In genomic region chr4:87077834-87078585, GRCh38 we compare ENCODE assay signal across 16 cellular contexts.
DNase-seq lines count a peak whose midpoint lies in the region; ATAC-seq, FAIRE-seq and TF ChIP-seq lines count a peak whose summit lies in the region.
"Had no signal": no experiment of that assay in that cellular context is flagged by ENCODE, and none has a peak within 500 bp of the region (broad histone marks: within the 10 kb centered on the region; RNA-seq: fewer than 3 reads in every experiment).

No MANE protein-coding gene starts in this region.

- H3K27ac ChIP-seq in K562 (ENCODE audit: extremely low read depth, low read depth, low read length) (no peak overlapping the region), left ventricle myocardium inferior (replicated peaks) (peak overlapping the region; percentile 83), gastrocnemius medialis (peak overlapping the region; percentile 80 to 91 (median 84))

- intact Hi-C loops in K562 (cut with micrococcal nuclease) (no loop called here), left ventricle myocardium inferior (cut with micrococcal nuclease) (no loop called here), gastrocnemius medialis (cut with DNase I; ENCODE audit: low total_unique reads) (no loop called here)

- ATAC-seq in K562 (no peak), gastrocnemius medialis (peak; percentile 6 to 12), HG02642 (IDR thresholded peaks at IDR 0.05; ENCODE audit: poor library complexity, unreplicated experiment) (no peak)
- ATAC-seq: naive thymus-derived CD4-positive, alpha-beta T cell; stimulated activated naive CD8-positive, alpha-beta T cell treated with anti-CD3 and anti-CD28 coated beads, Interleukin-15, Interleukin-2, amounts not matched to agents 100 U/mL and 50 U/mL, for 24 hours had no signal

- H3K4me3 ChIP-seq in K562 = no peak overlapping the region
- H3K4me3 ChIP-seq in left ventricle myocardium inferior = peak overlapping the region; percentile 9
- H3K4me3 ChIP-seq in gastrocnemius medialis = peak overlapping the region; percentile 3 to 31 (median 24)

- H4K20me1 ChIP-seq in K562 (replicated peaks; ENCODE audit: control insufficient read depth, insufficient read depth, low read length) = 0 out of 2 replicates have a peak, but pooled peaks cover 12% of the 10 kb centered on the region

- 82% methylated on average over 4 of the region's 4 CpGs for WGBS in K562 (ENCODE audit: insufficient coverage, low coverage, missing lambda C conversion rate)

- H3K9me3 ChIP-seq in K562 (replicated peaks; ENCODE audit: control insufficient read depth, insufficient read depth, low read depth, low read length) (no peaks in the 10 kb centered on the region), left ventricle myocardium inferior (replicated peaks) (no peaks in the 10 kb centered on the region), gastrocnemius medialis (no peaks in the 10 kb centered on the region)

- DNase-seq in D721Med (ENCODE audit: insufficient read length, low spot score) (no peak), K562 (ENCODE audit: extremely low read depth in 1 of 4, low spot score in 3 of 4) (no peak), left ventricle myocardium inferior (no peak), gastrocnemius medialis (no peak), GOT3 (lab: John Stamatoyannopoulos, UW) (no peak), A172 (ENCODE audit: low spot score) (no peak), NCI-H226 (no peak)
- DNase-seq: activated CD4-positive, alpha-beta T cell treated with anti-CD3 and anti-CD28 coated beads for 1 hour; Karpas-422; naive thymus-derived CD4-positive, alpha-beta T cell; NCI-H2107; SHP77; stimulated activated naive CD8-positive, alpha-beta T cell treated with anti-CD3 and anti-CD28 coated beads, Interleukin-15, Interleukin-2, amounts not matched to agents 100 U/mL and 50 U/mL, for 24 hours had no signal

- peaks cover 0 to 17% of the 10 kb centered on the region in 2 experiments; a peak in 2 of 5 replicates for H3K4me1 ChIP-seq in K562 (replicated peaks in 1 of 2; ENCODE audit: control insufficient read depth in 2 of 2, insufficient read depth in 2 of 2, low read length in 2 of 2)
- peaks cover 100% of the 10 kb centered on the region for H3K4me1 ChIP-seq in left ventricle myocardium inferior
- H3K4me1 ChIP-seq in gastrocnemius medialis = peaks cover 94 to 99% of the 10 kb centered on the region in 2 donors

- in situ Hi-C loops in K562 (cut with MboI) (no loop called here), gastrocnemius medialis (cut with MboI; ENCODE audit: low sequenced_read_pairs in 4 of 4) (no loop called here)

- no TSS peak for BruUV-seq in K562 (replicated peaks; lab: Mats Ljungman, UMichigan)

- TF ChIP-seq CTCF in D721Med (IDR thresholded peaks at IDR 0.05; ENCODE audit: insufficient read depth, missing control alignments) (no peak), K562 (IDR thresholded peaks at IDR 0.05 in 2 of 3, conservative IDR thresholded peaks at IDR 0.05 in 1 of 3; ENCODE audit: insufficient read depth in 2 of 3, low read depth in 1 of 3, low read length in 3 of 3) (no peak), left ventricle myocardium inferior (IDR thresholded peaks at IDR 0.05; ENCODE audit: borderline replicate concordance) (no peak), gastrocnemius medialis (IDR thresholded peaks at IDR 0.05 in 4 of 5, conservative IDR thresholded peaks at IDR 0.05 in 1 of 5) (no peak)

- FAIRE-seq in D721Med (lab: Jason Lieb, UNC) (peak; percentile 93), K562 (lab: Jason Lieb, UNC) (no peak)
- FAIRE-seq: colon, H1 had no signal

- TF ChIP-seq POLR2A in K562 (conservative IDR thresholded peaks at IDR 0.05) (no peak), gastrocnemius medialis (IDR thresholded peaks at IDR 0.05) (no peak)

- H3K79me2 ChIP-seq in K562 (ENCODE audit: control insufficient read depth, insufficient read depth, low read length) = peaks cover 83% of the 10 kb centered on the region

- H3K9me1 ChIP-seq in K562 (ENCODE audit: control insufficient read depth, insufficient read depth, low read length) = no peaks in the 10 kb centered on the region

- POLR2A ChIA-PET in K562 (lab: Yijun Ruan, JAX) = interaction anchor here (1.1 to 1.4 kb wide), 3 partner anchors 14 to 143 kb away, joined by 4 to 6 read pairs (median 4); partner anchors contain the start of gene AFF1

- CTCF ChIA-PET in K562 (lab: Yijun Ruan, JAX; ENCODE audit: low intra/inter-chr PET ratio) = no interaction called here

- no peak overlapping the region for H3K4me2 ChIP-seq in K562 (ENCODE audit: insufficient read depth, low read length)

- H3K36me3 ChIP-seq in K562 (ENCODE audit: control insufficient read depth, insufficient read depth, low read length) = peaks cover 9% of the 10 kb centered on the region; the same call in 2 of the 3 replicates
- no peaks in the 10 kb centered on the region for H3K36me3 ChIP-seq in left ventricle myocardium inferior
- no peaks in the 10 kb centered on the region for H3K36me3 ChIP-seq in gastrocnemius medialis

- H3K27me3 ChIP-seq in K562 (ENCODE audit: control insufficient read depth in 2 of 2, insufficient read depth in 2 of 2, low read length in 2 of 2) = no peaks in the 10 kb centered on the region
- no peaks in the 10 kb centered on the region for H3K27me3 ChIP-seq in left ventricle myocardium inferior (ENCODE audit: low read depth)
- no peaks in the 10 kb centered on the region for H3K27me3 ChIP-seq in gastrocnemius medialis

- no peak overlapping the region for H2AFZ ChIP-seq in K562 (ENCODE audit: low read depth, low read length)

- TF ChIP-seq RAD21 in K562 (CRISPR knock-in tag; conservative IDR thresholded peaks at IDR 0.05 in 1 of 2, IDR thresholded peaks at IDR 0.05 in 1 of 2) = no peak

- no peak for TF ChIP-seq EP300 in K562 (IDR thresholded peaks at IDR 0.05; ENCODE audit: low read length)

- no peak overlapping the region for H3K9ac ChIP-seq in K562 (ENCODE audit: insufficient read depth in 1 of 2, low read depth in 2 of 2, low read length in 2 of 2)

TF ChIP-seq in K562, 482 proteins besides CTCF, POLR2A, EP300 and RAD21:
- TF ChIP-seq MAZ (CRISPR knock-in tag; conservative IDR thresholded peaks at IDR 0.05 in 1 of 2, IDR thresholded peaks at IDR 0.05 in 1 of 2) (no peak), MAFF (IDR thresholded peaks at IDR 0.05; ENCODE audit: low read length) (peak; percentile 78), ZNF316 (IDR thresholded peaks at IDR 0.05) (peak; percentile 85), TSHZ1 (CRISPR knock-in tag; IDR thresholded peaks at IDR 0.05) (no peak), ZNF639 (CRISPR knock-in tag; conservative IDR thresholded peaks at IDR 0.05 in 1 of 2, IDR thresholded peaks at IDR 0.05 in 1 of 2) (no peak), HNRNPK (IDR thresholded peaks at IDR 0.05; ENCODE audit: low read depth, low read length, poor library complexity, severe bottlenecking) (no peak), C11orf30 (IDR thresholded peaks at IDR 0.05; ENCODE audit: low read depth) (peak; percentile 70), ATF1 (CRISPR knock-in tag; IDR thresholded peaks at IDR 0.05) (no peak), ATF1 (tag; IDR thresholded peaks at IDR 0.05) (no peak), MAFK (IDR thresholded peaks at IDR 0.05; ENCODE audit: low read length) (peak; percentile 73), MAFG (tag; conservative IDR thresholded peaks at IDR 0.05) (peak; percentile 67)

Comparison
In these comparisons a context has a peak if more than half of its experiments do, and no peak if none do; other contexts are left out.
1. ATAC-seq: peak in gastrocnemius medialis (2 of 2); none in K562 (single experiment) and HG02642 (single experiment).